Comparison of ENCODE assay signal across 7 cellular contexts in genomic region chr10:110803239-110803593, GRCh38.
DNase-seq lines count a peak whose midpoint lies in the region; ATAC-seq and TF ChIP-seq lines count a peak whose summit lies in the region.

No MANE protein-coding gene starts in this region.

- H3K36me3 Mint-ChIP-seq in activated naive CD8-positive, alpha-beta T cell, result peaks cover 2% of the 10 kb centered on the region
- H3K36me3 Mint-ChIP-seq in stimulated activated naive B cell treated with anti-CD40 and anti-IgM and Interleukin-4, amounts not matched to agents 10 μg/mL and 1 μg/mL and 100 μg/mL, for 72 hours, result no peaks in the 10 kb centered on the region

- no peaks in the 10 kb centered on the region for H3K9me3 Mint-ChIP-seq in activated naive CD8-positive, alpha-beta T cell (ENCODE audit: low read depth)
- H3K9me3 Mint-ChIP-seq in stimulated activated naive B cell treated with anti-CD40 and anti-IgM and Interleukin-4, amounts not matched to agents 10 μg/mL and 1 μg/mL and 100 μg/mL, for 72 hours, result no peaks in the 10 kb centered on the region

- no peak for DNase-seq in stimulated activated naive B cell treated with anti-CD40 and anti-IgM and Interleukin-4, amounts not matched to agents 10 μg/mL and 1 μg/mL and 100 μg/mL, for 72 hours
- DNase-seq in DMS114 treated with DMSO at 0.1 percent for 48 hours (lab: John Stamatoyannopoulos, UW; ENCODE audit: unreplicated experiment) (no peak), kidney glomerular epithelial cell (lab: John Stamatoyannopoulos, UW) (no peak), omental fat pad (ENCODE audit: low spot score) (no peak)

- peak; percentile 56 for ATAC-seq in GM19324 (IDR thresholded peaks at IDR 0.05; ENCODE audit: low FRiP score, unreplicated experiment)
- ATAC-seq in HG02943 (IDR thresholded peaks at IDR 0.05; ENCODE audit: low read depth, unreplicated experiment), result peak; percentile 54
- ATAC-seq in stimulated activated naive B cell treated with anti-CD40 and anti-IgM and Interleukin-4, amounts not matched to agents 10 μg/mL and 1 μg/mL and 100 μg/mL, for 72 hours (replicated peaks), result peak; percentile 38 to 54
- ATAC-seq in omental fat pad (ENCODE audit: low FRiP score), result no peak

- peak overlapping the region; percentile 11 for H3K27ac Mint-ChIP-seq in activated naive CD8-positive, alpha-beta T cell
- no peak overlapping the region for H3K27ac Mint-ChIP-seq in stimulated activated naive B cell treated with anti-CD40 and anti-IgM and Interleukin-4, amounts not matched to agents 10 μg/mL and 1 μg/mL and 100 μg/mL, for 72 hours

- TF ChIP-seq CTCF in omental fat pad (IDR thresholded peaks at IDR 0.05), result no peak

- no peaks in the 10 kb centered on the region for H3K27me3 Mint-ChIP-seq in activated naive CD8-positive, alpha-beta T cell
- peaks cover 0 to 9% of the 10 kb centered on the region in 2 donors for H3K27me3 Mint-ChIP-seq in stimulated activated naive B cell treated with anti-CD40 and anti-IgM and Interleukin-4, amounts not matched to agents 10 μg/mL and 1 μg/mL and 100 μg/mL, for 72 hours

- H3K4me3 Mint-ChIP-seq in activated naive CD8-positive, alpha-beta T cell, result no peak overlapping the region
- H3K4me3 Mint-ChIP-seq in stimulated activated naive B cell treated with anti-CD40 and anti-IgM and Interleukin-4, amounts not matched to agents 10 μg/mL and 1 μg/mL and 100 μg/mL, for 72 hours, result no peak overlapping the region

- peaks cover 46% of the 10 kb centered on the region for H3K4me1 Mint-ChIP-seq in activated naive CD8-positive, alpha-beta T cell (ENCODE audit: low read depth)
- peaks cover 25 to 26% of the 10 kb centered on the region in 2 donors for H3K4me1 Mint-ChIP-seq in stimulated activated naive B cell treated with anti-CD40 and anti-IgM and Interleukin-4, amounts not matched to agents 10 μg/mL and 1 μg/mL and 100 μg/mL, for 72 hours
